In genomic region chr2:100235581-100235980, GRCh38 we compare ENCODE assay signal across 17 cellular contexts.
DNase-seq lines count a peak whose midpoint lies in the region; ATAC-seq and TF ChIP-seq lines count a peak whose summit lies in the region.
"Had no signal": no experiment of that assay in that cellular context is flagged by ENCODE, and none has a peak within 500 bp of the region (broad histone marks: within the 10 kb centered on the region; RNA-seq: fewer than 3 reads in every experiment).

No MANE protein-coding gene starts in this region.

- H3K36me3 Mint-ChIP-seq in activated naive CD8-positive, alpha-beta T cell: no peaks in the 10 kb centered on the region
- no peaks in the 10 kb centered on the region for H3K36me3 Mint-ChIP-seq in activated naive CD8-positive, alpha-beta T cell treated with anti-CD3 and anti-CD28 coated beads for 36 hours
- H3K36me3 Mint-ChIP-seq in effector memory CD8-positive, alpha-beta T cell (ENCODE audit: insufficient read depth): peaks cover 2% of the 10 kb centered on the region
- H3K36me3 Mint-ChIP-seq in MCF 10A (ENCODE audit: insufficient read depth, unreplicated experiment): no peaks in the 10 kb centered on the region

- intact Hi-C loops in MCF 10A (cut with micrococcal nuclease): no loop called here

- H2AFZ ChIP-seq in OCI-LY3 (ENCODE audit: low read depth, low read length): 0 out of 2 replicates have a peak overlapping the region, but pooled peaks have one; percentile 0

- H3K27ac Mint-ChIP-seq in activated naive CD8-positive, alpha-beta T cell: peak overlapping the region; percentile 73
- no peak overlapping the region for H3K27ac Mint-ChIP-seq in activated naive CD8-positive, alpha-beta T cell treated with anti-CD3 and anti-CD28 coated beads for 36 hours
- peak overlapping the region in 1 of 2 donors; percentile 88 for H3K27ac Mint-ChIP-seq in effector memory CD8-positive, alpha-beta T cell
- no peak overlapping the region for H3K27ac Mint-ChIP-seq in MCF 10A (ENCODE audit: low read depth, unreplicated experiment)

- H3K27me3 Mint-ChIP-seq in activated naive CD8-positive, alpha-beta T cell: no peaks in the 10 kb centered on the region
- no peaks in the 10 kb centered on the region for H3K27me3 Mint-ChIP-seq in activated naive CD8-positive, alpha-beta T cell treated with anti-CD3 and anti-CD28 coated beads for 36 hours
- H3K27me3 Mint-ChIP-seq in effector memory CD8-positive, alpha-beta T cell: peaks cover 0 to 2% of the 10 kb centered on the region in 2 donors
- H3K27me3 Mint-ChIP-seq in MCF 10A (ENCODE audit: insufficient read depth, unreplicated experiment): no peaks in the 10 kb centered on the region

- no peaks in the 10 kb centered on the region for H4K20me1 ChIP-seq in OCI-LY3 (ENCODE audit: insufficient read depth, low read length)

- no peak for TF ChIP-seq CTCF in OCI-LY3 (IDR thresholded peaks at IDR 0.05; ENCODE audit: low read depth, low read length)
- TF ChIP-seq CTCF in MCF 10A (IDR thresholded peaks at IDR 0.05; ENCODE audit: unreplicated experiment): no peak

- POLR2A ChIA-PET in MCF 10A (lab: Yijun Ruan, JAX): no interaction called here

- no peaks in the 10 kb centered on the region for H3K9me3 Mint-ChIP-seq in activated naive CD8-positive, alpha-beta T cell (ENCODE audit: low read depth)
- peaks cover 2% of the 10 kb centered on the region for H3K9me3 Mint-ChIP-seq in activated naive CD8-positive, alpha-beta T cell treated with anti-CD3 and anti-CD28 coated beads for 36 hours
- H3K9me3 Mint-ChIP-seq in effector memory CD8-positive, alpha-beta T cell: no peaks in the 10 kb centered on the region
- H3K9me3 Mint-ChIP-seq in MCF 10A (ENCODE audit: unreplicated experiment): no peaks in the 10 kb centered on the region

- peak overlapping the region; percentile 2; the same call in 1 of the 2 replicates for H3K9ac ChIP-seq in OCI-LY3 (ENCODE audit: low read length)

- H3K4me3 ChIP-seq in OCI-LY3 (ENCODE audit: low read length) (peak overlapping the region; percentile 32), thymus (ENCODE audit: low read length) (no peak overlapping the region)
- H3K4me3 ChIP-seq: skin epidermis, thoracic aorta had no signal

- CTCF ChIA-PET in MCF 10A (lab: Yijun Ruan, JAX): no interaction called here

- H3K4me1 ChIP-seq in OCI-LY3 (ENCODE audit: low read length): peaks cover 39% of the 10 kb centered on the region
- H3K4me1 ChIP-seq in thymus (ENCODE audit: control insufficient read depth, insufficient read depth, low read length): peaks cover 32% of the 10 kb centered on the region

- no peaks in the 10 kb centered on the region for H3K79me2 ChIP-seq in OCI-LY3 (ENCODE audit: low read length)

- H3K27me3 ChIP-seq in OCI-LY3 (ENCODE audit: low read depth, low read length) (peaks cover 28% of the 10 kb centered on the region), thymus (ENCODE audit: control insufficient read depth, insufficient read depth) (no peaks in the 10 kb centered on the region)

- BruUV-seq in MCF 10A (replicated peaks; lab: Mats Ljungman, UMichigan): no TSS peak

- H3K9me3 ChIP-seq in OCI-LY3 (ENCODE audit: insufficient read depth, low read length) (no peaks in the 10 kb centered on the region), thymus (ENCODE audit: control insufficient read depth) (no peaks in the 10 kb centered on the region)
- H3K9me3 ChIP-seq: thoracic aorta had no signal

- H3K4me3 Mint-ChIP-seq in activated naive CD8-positive, alpha-beta T cell: peak overlapping the region; percentile 17
- no peak overlapping the region for H3K4me3 Mint-ChIP-seq in activated naive CD8-positive, alpha-beta T cell treated with anti-CD3 and anti-CD28 coated beads for 36 hours
- H3K4me3 Mint-ChIP-seq in effector memory CD8-positive, alpha-beta T cell: peak overlapping the region; percentile 23 to 57
- H3K4me3 Mint-ChIP-seq in MCF 10A (ENCODE audit: unreplicated experiment): no peak overlapping the region

- no peak for DNase-seq in activated naive CD8-positive, alpha-beta T cell treated with anti-CD3 and anti-CD28 coated beads for 36 hours
- DNase-seq in effector memory CD8-positive, alpha-beta T cell: no peak
- DNase-seq in MCF 10A (ENCODE audit: unreplicated experiment): no peak
- DNase-seq in NCI-H1694 (lab: John Stamatoyannopoulos, UW): no peak
- no peak for DNase-seq in T1000 (lab: John Stamatoyannopoulos, UW)
- DNase-seq: amniotic stem cell; DMS153; NCI-H187 treated with DMSO at 0.1 percent for 48 hours; NCI-H226; Right ventricle myocardium superior; stimulated activated CD4-positive, alpha-beta T cell treated with anti-CD3 and anti-CD28 coated beads, Interleukin-4, amount 100 ng/mL, for 4 hours; WERI-Rb-1 had no signal

- no peak for ATAC-seq in effector memory CD8-positive, alpha-beta T cell (replicated peaks)

- peaks cover 27% of the 10 kb centered on the region for H3K4me1 Mint-ChIP-seq in activated naive CD8-positive, alpha-beta T cell (ENCODE audit: low read depth)
- H3K4me1 Mint-ChIP-seq in activated naive CD8-positive, alpha-beta T cell treated with anti-CD3 and anti-CD28 coated beads for 36 hours: peaks cover 16% of the 10 kb centered on the region
- peaks cover 4 to 24% of the 10 kb centered on the region in 2 donors for H3K4me1 Mint-ChIP-seq in effector memory CD8-positive, alpha-beta T cell (ENCODE audit: low read depth in 2 of 2)
- no peaks in the 10 kb centered on the region for H3K4me1 Mint-ChIP-seq in MCF 10A (ENCODE audit: insufficient read depth, unreplicated experiment)

- 86% methylated on average over 4 of the region's 4 CpGs for WGBS in thymus

- H3K36me3 ChIP-seq in OCI-LY3 (replicated peaks; ENCODE audit: low read depth, low read length): no peaks in the 10 kb centered on the region
- H3K36me3 ChIP-seq in thymus (ENCODE audit: control insufficient read depth, insufficient read depth): no peaks in the 10 kb centered on the region
- H3K36me3 ChIP-seq: thoracic aorta, WERI-Rb-1 had no signal

- H3K27ac ChIP-seq in OCI-LY3 (ENCODE audit: low read length): no peak overlapping the region
- H3K27ac ChIP-seq in thymus (ENCODE audit: low read depth): peak overlapping the region; percentile 77
- H3K27ac ChIP-seq: thoracic aorta, WERI-Rb-1 had no signal

- peak overlapping the region; percentile 65 for H3K4me2 ChIP-seq in OCI-LY3 (ENCODE audit: low read length)

Comparison
In these comparisons a context has a peak if more than half of its experiments do, and no peak if none do; other contexts are left out.
1. H3K4me3 Mint-ChIP-seq: peak in activated naive CD8-positive, alpha-beta T cell (single experiment) and effector memory CD8-positive, alpha-beta T cell (2 of 2); none in activated naive CD8-positive, alpha-beta T cell treated with anti-CD3 and anti-CD28 coated beads for 36 hours (single experiment) and MCF 10A (single experiment).